ENCODE assay signal across 9 cellular contexts in genomic region chr16:11099672-11100195, GRCh38.
A peak's percentile ranks its signal among the peaks of the same experiment; 100 is the strongest.
DNase-seq lines count a peak whose midpoint lies in the region; ATAC-seq and TF ChIP-seq lines count a peak whose summit lies in the region.
"Had no signal": no experiment of that assay in that cellular context is flagged by ENCODE, and none has a peak within 500 bp of the region (broad histone marks: within the 10 kb centered on the region; RNA-seq: fewer than 3 reads in every experiment).

No MANE protein-coding gene starts in this region.

- no peaks in the 10 kb centered on the region for H3K9me3 Mint-ChIP-seq in activated CD4-positive, alpha-beta T cell treated with anti-CD3 and anti-CD28 coated beads, Interleukin-2, amount 10 ng/mL, durations not matched to agents 24 days and 14 days
- no peaks in the 10 kb centered on the region for H3K9me3 Mint-ChIP-seq in stimulated activated naive CD8-positive, alpha-beta T cell treated with anti-CD3 and anti-CD28 coated beads, Interleukin-15, Interleukin-2, amounts not matched to agents 100 ng/mL and 50 ng/mL, for 24 hours

- no peaks in the 10 kb centered on the region for H3K27me3 Mint-ChIP-seq in activated CD4-positive, alpha-beta T cell treated with anti-CD3 and anti-CD28 coated beads, Interleukin-2, amount 10 ng/mL, durations not matched to agents 24 days and 14 days
- H3K27me3 Mint-ChIP-seq in stimulated activated naive CD8-positive, alpha-beta T cell treated with anti-CD3 and anti-CD28 coated beads, Interleukin-15, Interleukin-2, amounts not matched to agents 100 ng/mL and 50 ng/mL, for 24 hours: no peaks in the 10 kb centered on the region

- peaks cover 2 to 66% (median 20%) of the 10 kb centered on the region in 3 donors for H3K4me1 ChIP-seq in gastroesophageal sphincter

- peaks cover 20% of the 10 kb centered on the region for H3K36me3 Mint-ChIP-seq in activated CD4-positive, alpha-beta T cell treated with anti-CD3 and anti-CD28 coated beads, Interleukin-2, amount 10 ng/mL, durations not matched to agents 24 days and 14 days (ENCODE audit: low read depth)
- peaks cover 26% of the 10 kb centered on the region for H3K36me3 Mint-ChIP-seq in stimulated activated naive CD8-positive, alpha-beta T cell treated with anti-CD3 and anti-CD28 coated beads, Interleukin-15, Interleukin-2, amounts not matched to agents 100 ng/mL and 50 ng/mL, for 24 hours (ENCODE audit: low read depth)

- TF ChIP-seq EP300 in gastroesophageal sphincter (IDR thresholded peaks at IDR 0.05): no peak

- H3K4me3 ChIP-seq in MG63 (no peak overlapping the region), gastroesophageal sphincter (no peak overlapping the region)

- DNase-seq in activated CD4-positive, alpha-beta T cell treated with anti-CD3 and anti-CD28 coated beads, Interleukin-2, amount 10 ng/mL, durations not matched to agents 24 days and 14 days: no peak
- no peak for DNase-seq in activated CD4-positive, alpha-beta T cell treated with anti-CD3 and anti-CD28 coated beads, Interleukin-2, amount 50 U/mL, for 1 hour
- DNase-seq in MG63 (peak; percentile 28), head of caudate nucleus (no peak)
- DNase-seq: NCI-H2029 treated with DMSO at 0.1 percent for 48 hours had no signal

- TF ChIP-seq CTCF in gastroesophageal sphincter (IDR thresholded peaks at IDR 0.05): no peak

- peak overlapping the region; percentile 94 for H3K27ac Mint-ChIP-seq in activated CD4-positive, alpha-beta T cell treated with anti-CD3 and anti-CD28 coated beads, Interleukin-2, amount 10 ng/mL, durations not matched to agents 24 days and 14 days
- H3K27ac Mint-ChIP-seq in stimulated activated naive CD8-positive, alpha-beta T cell treated with anti-CD3 and anti-CD28 coated beads, Interleukin-15, Interleukin-2, amounts not matched to agents 100 ng/mL and 50 ng/mL, for 24 hours: peak overlapping the region; percentile 91

- TF ChIP-seq POLR2A in gastroesophageal sphincter (IDR thresholded peaks at IDR 0.05): no peak

- peaks cover 7% of the 10 kb centered on the region for H3K36me3 ChIP-seq in MG63
- no peaks in the 10 kb centered on the region for H3K36me3 ChIP-seq in gastroesophageal sphincter

- H3K27ac ChIP-seq in gastroesophageal sphincter: peak overlapping the region in 3 of 4 donors; percentile 73 to 78 (median 76)

- intact Hi-C loops in activated CD4-positive, alpha-beta T cell treated with anti-CD3 and anti-CD28 coated beads, Interleukin-2, amount 10 ng/mL, durations not matched to agents 24 days and 14 days (cut with micrococcal nuclease): loop anchor here (1.0 to 5.0 kb wide), 6 partner anchors 47 to 258 kb away; no protein-coding TSS in a partner anchor
- intact Hi-C loops in head of caudate nucleus (cut with DNase I): no loop called here

- H3K27me3 ChIP-seq in MG63 (no peaks in the 10 kb centered on the region), gastroesophageal sphincter (no peaks in the 10 kb centered on the region)

- 81 to 96% methylated on average over 4 to 5 of the region's 7 CpGs for WGBS in gastroesophageal sphincter (ENCODE audit: low coverage in 1 of 2), 2 donors

- ATAC-seq in gastroesophageal sphincter (peak; percentile 10), GM19455 (IDR thresholded peaks at IDR 0.05; ENCODE audit: unreplicated experiment) (no peak), GM19328 (IDR thresholded peaks at IDR 0.05; ENCODE audit: unreplicated experiment) (no peak)

- H3K4me3 Mint-ChIP-seq in activated CD4-positive, alpha-beta T cell treated with anti-CD3 and anti-CD28 coated beads, Interleukin-2, amount 10 ng/mL, durations not matched to agents 24 days and 14 days: peak overlapping the region; percentile 71
- peak overlapping the region; percentile 24 for H3K4me3 Mint-ChIP-seq in stimulated activated naive CD8-positive, alpha-beta T cell treated with anti-CD3 and anti-CD28 coated beads, Interleukin-15, Interleukin-2, amounts not matched to agents 100 ng/mL and 50 ng/mL, for 24 hours

- H3K9me3 ChIP-seq in MG63 (no peaks in the 10 kb centered on the region), gastroesophageal sphincter (no peaks in the 10 kb centered on the region)

- H3K4me1 Mint-ChIP-seq in activated CD4-positive, alpha-beta T cell treated with anti-CD3 and anti-CD28 coated beads, Interleukin-2, amount 10 ng/mL, durations not matched to agents 24 days and 14 days: peaks cover 75% of the 10 kb centered on the region
- peaks cover 90% of the 10 kb centered on the region for H3K4me1 Mint-ChIP-seq in stimulated activated naive CD8-positive, alpha-beta T cell treated with anti-CD3 and anti-CD28 coated beads, Interleukin-15, Interleukin-2, amounts not matched to agents 100 ng/mL and 50 ng/mL, for 24 hours (ENCODE audit: low read depth)
